ENCODE assay signal across 8 cellular contexts in genomic region chr12:56332512-56333196, GRCh38. TPM values are rescaled to one million over a fixed set of nuclear protein-coding genes. Genes with fewer than 3 reads are reported as not detected.
A peak's percentile ranks its signal among the peaks of the same experiment; 100 is the strongest.
DNase-seq lines count a peak whose midpoint lies in the region; ATAC-seq and TF ChIP-seq lines count a peak whose summit lies in the region.

No MANE protein-coding gene starts in this region.

- H3K36me3 ChIP-seq in heart right ventricle: peaks cover 0 to 24% (median 7%) of the 10 kb centered on the region in 9 donors
- H3K36me3 ChIP-seq in vagina: peaks cover 0 to 7% of the 10 kb centered on the region in 2 donors

- no TSS peak for BruUV-seq in MCF 10A (replicated peaks; lab: Mats Ljungman, UMichigan)

- H3K9me3 ChIP-seq in heart right ventricle (no peaks in the 10 kb centered on the region), vagina (no peaks in the 10 kb centered on the region)

- TF ChIP-seq POLR2A in vagina (IDR thresholded peaks at IDR 0.05): no peak

- H3K27me3 ChIP-seq in heart right ventricle (no peaks in the 10 kb centered on the region), vagina (no peaks in the 10 kb centered on the region)

- H3K4me1 ChIP-seq in heart right ventricle (peaks cover 6 to 23% (median 15%) of the 10 kb centered on the region in 9 donors), vagina (peaks cover 18% of the 10 kb centered on the region)

- H3K4me1 Mint-ChIP-seq in MCF 10A (ENCODE audit: insufficient read depth, unreplicated experiment) (peaks cover 16% of the 10 kb centered on the region), mesothelial cell of epicardium (peaks cover 16% of the 10 kb centered on the region)

- CTCF ChIA-PET in MCF 10A (lab: Yijun Ruan, JAX): interaction anchor here (0.6 to 1.7 kb wide), 8 partner anchors 19 to 140 kb away, joined by 3 to 12 read pairs (median 5); no protein-coding TSS in a partner anchor

- intact Hi-C loops in heart right ventricle (cut with DNase I): loop anchor here in 4 of 10 donors (10.0 kb wide), 2 partner anchors 132 to 262 kb away; partner anchors contain the start of gene SPRYD4 (in 4 of the 4)
- intact Hi-C loops in Right ventricle myocardium inferior (cut with DNase I): no loop called here
- intact Hi-C loops in MCF 10A (cut with micrococcal nuclease): no loop called here
- intact Hi-C loops in vagina (cut with DNase I): no loop called here

- H3K36me3 Mint-ChIP-seq in MCF 10A (ENCODE audit: insufficient read depth, unreplicated experiment): peaks cover 42% of the 10 kb centered on the region
- H3K36me3 Mint-ChIP-seq in mesothelial cell of epicardium: no peaks in the 10 kb centered on the region

- peak overlapping the region in 9 of 10 donors; percentile 88 to 97 (median 94) for H3K27ac ChIP-seq in heart right ventricle
- peak overlapping the region; percentile 93 for H3K27ac ChIP-seq in vagina

- H3K4me3 Mint-ChIP-seq in MCF 10A (ENCODE audit: unreplicated experiment) (peak overlapping the region; percentile 83), mesothelial cell of epicardium (peak overlapping the region; percentile 84)

- H3K4me3 ChIP-seq in heart right ventricle (peak overlapping the region; percentile 52 to 73 (median 61)), vagina (peak overlapping the region; percentile 62 to 82)

- no peaks in the 10 kb centered on the region for H3K27me3 Mint-ChIP-seq in MCF 10A (ENCODE audit: insufficient read depth, unreplicated experiment)
- no peaks in the 10 kb centered on the region for H3K27me3 Mint-ChIP-seq in mesothelial cell of epicardium (ENCODE audit: low read depth)

- peak overlapping the region; percentile 98 for H3K27ac Mint-ChIP-seq in MCF 10A (ENCODE audit: low read depth, unreplicated experiment)
- peak overlapping the region; percentile 100 for H3K27ac Mint-ChIP-seq in mesothelial cell of epicardium

- DNase-seq in heart right ventricle (no peak), Right ventricle myocardium inferior (ENCODE audit: missing footprints) (no peak), MCF 10A (ENCODE audit: unreplicated experiment) (no peak), mesothelial cell of epicardium (ENCODE audit: low spot score in 2 of 2, unreplicated experiment in 2 of 2) (no peak), vagina (ENCODE audit: extremely low spot score in 2 of 2) (no peak)

- H3K9me3 Mint-ChIP-seq in MCF 10A (ENCODE audit: unreplicated experiment): no peaks in the 10 kb centered on the region
- H3K9me3 Mint-ChIP-seq in mesothelial cell of epicardium: no peaks in the 10 kb centered on the region

- POLR2A ChIA-PET in MCF 10A (lab: Yijun Ruan, JAX): interaction anchor here (0.7 to 7.0 kb wide), 21 partner anchors 15 to 313 kb away, joined by 3 to 87 read pairs (median 4); partner anchors contain the start of genes ATP5F1B, CNPY2, COQ10A and CS

- TF ChIP-seq CTCF in heart right ventricle (IDR thresholded peaks at IDR 0.05): no peak
- TF ChIP-seq CTCF in MCF 10A (IDR thresholded peaks at IDR 0.05; ENCODE audit: unreplicated experiment): no peak
- TF ChIP-seq CTCF in mesothelial cell of epicardium (IDR thresholded peaks at IDR 0.05; ENCODE audit: unreplicated experiment): no peak
- no peak for TF ChIP-seq CTCF in vagina (IDR thresholded peaks at IDR 0.05)

- ATAC-seq in heart right ventricle (peak in 1 of 8 donors; percentile 7), Right ventricle myocardium inferior (no peak), HG03045 (IDR thresholded peaks at IDR 0.05; ENCODE audit: unreplicated experiment) (no peak), GM21360 (IDR thresholded peaks at IDR 0.05; ENCODE audit: unreplicated experiment) (no peak), HG03565 (IDR thresholded peaks at IDR 0.05; ENCODE audit: unreplicated experiment) (no peak)

- WGBS in heart right ventricle, 2 donors: 92 to 94% methylated on average over 11 of the region's 11 CpGs

RNA-seq across cellular contexts. Expression of gene PAN2, which starts 1.1 kb away (rescaled TPM):
- total RNA-seq in heart right ventricle: 10 to 100 TPM; 23.6 to 64.4 (median 38.1) TPM
- polyA plus RNA-seq in heart right ventricle: 10 to 100 TPM; 20.6 to 85.3 TPM
- 45.1 TPM for total RNA-seq in Right ventricle myocardium inferior
- total RNA-seq in MCF 10A (2022): 72.9 and 80.1 TPM in 2 replicates
- total RNA-seq in mesothelial cell of epicardium: 60.9 to 76.8 TPM (median 66.4 TPM) in 3 replicates
- total RNA-seq in vagina: 37.6 TPM

RNA-seq across cellular contexts. Expression of gene IL23A, which starts 6.0 kb away (rescaled TPM):
- total RNA-seq in heart right ventricle: under 1 TPM in 5 of 10 donors, not detected in 5; 0.23 to 0.57 (median 0.44) TPM
- under 1 TPM in 1 of 2 donors, not detected in 1; 0.20 TPM for polyA plus RNA-seq in heart right ventricle
- total RNA-seq in Right ventricle myocardium inferior: not detected
- 0.61 and 1.7 TPM in 2 replicates for total RNA-seq in MCF 10A (2022)
- total RNA-seq in mesothelial cell of epicardium: 0.51 to 0.76 TPM (median 0.72 TPM) in 3 replicates
- total RNA-seq in vagina: not detected

RNA-seq across cellular contexts. Expression of gene CNPY2, which starts 16.9 kb away (rescaled TPM):
- total RNA-seq in heart right ventricle (10 to 100 TPM; 22.3 to 51.0 (median 38.7) TPM), Right ventricle myocardium inferior (36.5 TPM), MCF 10A (2022) (169 and 210 TPM in 2 replicates), mesothelial cell of epicardium (164 to 174 TPM (median 171 TPM) in 3 replicates), vagina (65.6 TPM)
- polyA plus RNA-seq in heart right ventricle: 10 to 100 TPM; 76.2 to 88.2 TPM

RNA-seq across cellular contexts. Expression of gene STAT2, which starts 27.3 kb away (rescaled TPM):
- total RNA-seq in heart right ventricle (100 to 1,000 TPM in 1 of 10 donors, 10 to 100 TPM in 9; 30.8 to 107 (median 38.7) TPM), Right ventricle myocardium inferior (31.6 TPM), MCF 10A (2022) (61.2 and 101 TPM in 2 replicates), mesothelial cell of epicardium (178 to 188 TPM (median 180 TPM) in 3 replicates), vagina (109 TPM)
- polyA plus RNA-seq in heart right ventricle: 10 to 100 TPM; 16.9 to 52.6 TPM

RNA-seq across cellular contexts. Expression of gene APOF, which starts 30.0 kb away (rescaled TPM):
- total RNA-seq in heart right ventricle (not detected), Right ventricle myocardium inferior (not detected), MCF 10A (2022) (not detected in 2 replicates), mesothelial cell of epicardium (not detected in 3 replicates), vagina (not detected)
- polyA plus RNA-seq in heart right ventricle: not detected
